In the genomic region with DNA sequence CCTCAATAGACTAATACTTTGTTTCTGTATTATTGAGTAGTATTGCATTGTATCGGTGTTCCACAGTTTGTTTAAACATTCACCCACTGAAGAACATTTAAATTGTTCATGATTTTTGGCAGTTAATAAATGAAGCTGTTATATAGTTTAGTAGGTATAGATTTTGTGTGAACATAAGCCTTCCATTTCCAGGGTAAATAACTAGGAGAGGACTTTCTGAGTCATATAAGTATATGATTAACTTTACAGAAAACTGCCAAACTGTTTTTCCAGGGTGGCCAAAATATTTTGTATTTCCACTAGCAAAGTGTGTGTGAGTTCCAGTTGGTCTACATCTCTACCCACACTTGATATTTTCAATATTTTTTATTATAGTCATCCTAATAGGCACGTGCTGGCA, we compare ENCODE assay signal across 10 cellular contexts.
"Had no signal": no experiment of that assay in that cellular context is flagged by ENCODE, and none has a peak within 500 bp of the region (broad histone marks: within the 10 kb centered on the region; RNA-seq: fewer than 3 reads in every experiment).

No MANE protein-coding gene starts in this region.

- DNase-seq: GM23248, GOT3, H7, H9, HCEC 1CT, HFFc6 had no signal

- H3K27ac ChIP-seq: GM23248 had no signal

- ATAC-seq: GM23338, HCT116 had no signal

- H3K4me3 ChIP-seq: GM23248, GM23338 had no signal

- FAIRE-seq: H1, H54 had no signal
